ENCODE assay signal across 9 cellular contexts in genomic region chrY:14340459-14341146, GRCh38.
DNase-seq lines count a peak whose midpoint lies in the region; ATAC-seq, FAIRE-seq and TF ChIP-seq lines count a peak whose summit lies in the region.
"Had no signal": no experiment of that assay in that cellular context is flagged by ENCODE, and none has a peak within 500 bp of the region (broad histone marks: within the 10 kb centered on the region; RNA-seq: fewer than 3 reads in every experiment).

No MANE protein-coding gene starts in this region.

- FAIRE-seq in bronchial epithelial cell (lab: Jason Lieb, UNC), result no peak
- FAIRE-seq in D721Med (lab: Jason Lieb, UNC), result no peak

- H3K4me1 ChIP-seq in right cardiac atrium (ENCODE audit: control insufficient read depth, insufficient read depth, low read length), result peaks cover 1% of the 10 kb centered on the region

- peak; percentile 54 for DNase-seq in activated naive CD4-positive, alpha-beta T cell treated with Interleukin-2 at 50 U/mL for 16 hours
- no peak for DNase-seq in activated naive CD4-positive, alpha-beta T cell (lab: John Stamatoyannopoulos, UW)
- DNase-seq in MG63 (peak; percentile 44), bronchial epithelial cell (ENCODE audit: low read depth) (peak; percentile 91), D721Med (ENCODE audit: insufficient read length, low spot score) (no peak), left colon (no peak), right cardiac atrium (no peak)
- DNase-seq in activated CD8-positive, alpha-beta memory T cell treated with anti-CD3 and anti-CD28 coated beads for 24 hours, result no peak

- intact Hi-C loops in left colon (cut with DNase I, micrococcal nuclease), result no loop called here
- intact Hi-C loops in right cardiac atrium (cut with DNase I), result no loop called here

- no peak overlapping the region for H3K4me3 ChIP-seq in MG63
- no peak overlapping the region for H3K4me3 ChIP-seq in bronchial epithelial cell (ENCODE audit: low read depth, low read length)
- H3K4me3 ChIP-seq in right cardiac atrium (ENCODE audit: low read length), result no peak overlapping the region

- TF ChIP-seq CTCF in bronchial epithelial cell (IDR thresholded peaks at IDR 0.05; ENCODE audit: insufficient read depth, low read length, severe bottlenecking) (no peak), D721Med (IDR thresholded peaks at IDR 0.05; ENCODE audit: insufficient read depth, missing control alignments) (no peak)

- H3K9me3 ChIP-seq in MG63 (no peaks in the 10 kb centered on the region), right cardiac atrium (ENCODE audit: control insufficient read depth, low read length) (no peaks in the 10 kb centered on the region)

- no peak overlapping the region for H3K27ac ChIP-seq in right cardiac atrium (ENCODE audit: low read length)
- H3K27ac ChIP-seq: C4-2B had no signal

- 61% methylated on average over 6 of the region's 6 CpGs for WGBS in right cardiac atrium

- no peak for ATAC-seq in left colon
- ATAC-seq in right cardiac atrium, result no peak

- H3K36me3 ChIP-seq in MG63 (no peaks in the 10 kb centered on the region), bronchial epithelial cell (ENCODE audit: control insufficient read depth, insufficient read depth, low read length) (no peaks in the 10 kb centered on the region)

- no peaks in the 10 kb centered on the region for H3K27me3 ChIP-seq in MG63
- no peaks in the 10 kb centered on the region for H3K27me3 ChIP-seq in bronchial epithelial cell (ENCODE audit: control insufficient read depth, insufficient read depth, low read length)
- no peaks in the 10 kb centered on the region for H3K27me3 ChIP-seq in right cardiac atrium (ENCODE audit: control insufficient read depth, insufficient read depth)

Comparison
In these comparisons a context has a peak if more than half of its experiments do, and no peak if none do; other contexts are left out.
1. DNase-seq: peak in activated naive CD4-positive, alpha-beta T cell treated with Interleukin-2 at 50 U/mL for 16 hours (single experiment), MG63 (single experiment) and bronchial epithelial cell (single experiment); none in activated naive CD4-positive, alpha-beta T cell (0 of 4), D721Med (single experiment), left colon (0 of 2), right cardiac atrium (0 of 3) and activated CD8-positive, alpha-beta memory T cell treated with anti-CD3 and anti-CD28 coated beads for 24 hours (single experiment).